Comparison of ENCODE assay signal across 17 cellular contexts in genomic region chr20:38979434-38979833, GRCh38. TPM values are rescaled to one million over a fixed set of nuclear protein-coding genes. Genes with fewer than 3 reads are reported as not detected.
A peak's percentile ranks its signal among the peaks of the same experiment; 100 is the strongest.
DNase-seq lines count a peak whose midpoint lies in the region; ATAC-seq and TF ChIP-seq lines count a peak whose summit lies in the region.
"Had no signal": no experiment of that assay in that cellular context is flagged by ENCODE, and none has a peak within 500 bp of the region (broad histone marks: within the 10 kb centered on the region; RNA-seq: fewer than 3 reads in every experiment).

No MANE protein-coding gene starts in this region.

- intact Hi-C loops in heart right ventricle (cut with DNase I) (no loop called here), esophagus muscularis mucosa (cut with DNase I) (no loop called here), esophagus squamous epithelium (cut with DNase I) (no loop called here), sigmoid colon (cut with DNase I) (no loop called here)

- H3K36me3 Mint-ChIP-seq in endodermal cell (ENCODE audit: low read depth): peaks cover 4% of the 10 kb centered on the region
- peaks cover 2% of the 10 kb centered on the region in 2 donors for H3K36me3 Mint-ChIP-seq in activated T-cell treated with anti-CD3 and anti-CD28 coated beads, Interleukin-2, amount 50 U/mL, for 72 hours (ENCODE audit: insufficient read depth in 2 of 2)

- H3K27me3 Mint-ChIP-seq in endodermal cell (ENCODE audit: insufficient read depth): no peaks in the 10 kb centered on the region
- no peaks in the 10 kb centered on the region for H3K27me3 Mint-ChIP-seq in activated T-cell treated with anti-CD3 and anti-CD28 coated beads, Interleukin-2, amount 50 U/mL, for 72 hours (ENCODE audit: low read depth)
- H3K27me3 Mint-ChIP-seq: CD4-positive, alpha-beta memory T cell had no signal

- H3K27ac ChIP-seq in heart right ventricle: peak overlapping the region in 8 of 10 donors; percentile 28 to 72 (median 44)
- H3K27ac ChIP-seq in right atrium auricular region: peak overlapping the region in 1 of 2 donors; percentile 58
- H3K27ac ChIP-seq in esophagus muscularis mucosa (replicated peaks in 1 of 4): peak overlapping the region; percentile 79 to 98 (median 85)
- peak overlapping the region in 3 of 4 donors; percentile 34 to 47 (median 42) for H3K27ac ChIP-seq in esophagus squamous epithelium
- H3K27ac ChIP-seq in sigmoid colon: peak overlapping the region in 3 of 4 donors; percentile 87 to 98 (median 96)
- no peak overlapping the region for H3K27ac ChIP-seq in endodermal cell (ENCODE audit: low read depth, low read length)

- no peak overlapping the region for H3K9ac ChIP-seq in endodermal cell (ENCODE audit: extremely low read depth, low read length, poor library complexity, severe bottlenecking)

- TF ChIP-seq CTCF in heart right ventricle (IDR thresholded peaks at IDR 0.05) (no peak), right atrium auricular region (IDR thresholded peaks at IDR 0.05) (no peak), esophagus muscularis mucosa (IDR thresholded peaks at IDR 0.05) (no peak), esophagus squamous epithelium (IDR thresholded peaks at IDR 0.05) (no peak), sigmoid colon (IDR thresholded peaks at IDR 0.05) (no peak), endodermal cell (conservative IDR thresholded peaks at IDR 0.05) (no peak)

- H3K9me3 ChIP-seq in heart right ventricle (no peaks in the 10 kb centered on the region), right atrium auricular region (no peaks in the 10 kb centered on the region), esophagus muscularis mucosa (no peaks in the 10 kb centered on the region), esophagus squamous epithelium (no peaks in the 10 kb centered on the region), sigmoid colon (no peaks in the 10 kb centered on the region), endodermal cell (ENCODE audit: control insufficient read depth, low read length) (no peaks in the 10 kb centered on the region)
- H3K9me3 ChIP-seq: HAP-1 had no signal

- ATAC-seq in heart right ventricle: peak in 5 of 8 donors; percentile 41 to 87 (median 72)
- no peak for ATAC-seq in GM18909 (IDR thresholded peaks at IDR 0.05; ENCODE audit: poor library complexity, unreplicated experiment)
- ATAC-seq in activated T-cell treated with anti-CD3 and anti-CD28 coated beads, Interleukin-2, amount 50 U/mL, for 72 hours (replicated peaks in 1 of 2): no peak

- H3K4me3 ChIP-seq in heart right ventricle (no peak overlapping the region), right atrium auricular region (no peak overlapping the region), esophagus muscularis mucosa (no peak overlapping the region), esophagus squamous epithelium (no peak overlapping the region), sigmoid colon (no peak overlapping the region), endodermal cell (ENCODE audit: low read length) (no peak overlapping the region)
- H3K4me3 ChIP-seq: HAP-1 had no signal

- H3K4me1 ChIP-seq in heart right ventricle (peaks cover 0 to 23% (median 6%) of the 10 kb centered on the region in 9 donors), right atrium auricular region (peaks cover 0 to 22% of the 10 kb centered on the region in 2 donors), esophagus muscularis mucosa (peaks cover 10 to 74% (median 49%) of the 10 kb centered on the region in 4 donors), esophagus squamous epithelium (peaks cover 0 to 26% (median 0%) of the 10 kb centered on the region in 3 donors), sigmoid colon (peaks cover 0 to 72% (median 14%) of the 10 kb centered on the region in 4 donors), endodermal cell (ENCODE audit: control insufficient read depth, insufficient read depth, low read length) (no peaks in the 10 kb centered on the region)

- no peak overlapping the region for H3K27ac Mint-ChIP-seq in endodermal cell
- no peak overlapping the region for H3K27ac Mint-ChIP-seq in activated T-cell treated with anti-CD3 and anti-CD28 coated beads, Interleukin-2, amount 50 U/mL, for 72 hours
- H3K27ac Mint-ChIP-seq: HFFc6 had no signal

- no peak for TF ChIP-seq POLR2A in esophagus muscularis mucosa (IDR thresholded peaks at IDR 0.05; ENCODE audit: low read depth)
- no peak for TF ChIP-seq POLR2A in esophagus squamous epithelium (IDR thresholded peaks at IDR 0.05)
- TF ChIP-seq POLR2A in sigmoid colon (IDR thresholded peaks at IDR 0.05): no peak

- H3K27me3 ChIP-seq in heart right ventricle (no peaks in the 10 kb centered on the region), right atrium auricular region (no peaks in the 10 kb centered on the region), esophagus muscularis mucosa (no peaks in the 10 kb centered on the region), esophagus squamous epithelium (no peaks in the 10 kb centered on the region), sigmoid colon (no peaks in the 10 kb centered on the region), endodermal cell (ENCODE audit: control insufficient read depth, insufficient read depth, low read length, poor library complexity, severe bottlenecking) (no peaks in the 10 kb centered on the region)

- 44 to 59% methylated on average over 2 of the region's 2 CpGs for WGBS in heart right ventricle, 2 donors
- 64% methylated on average over 2 of the region's 2 CpGs for WGBS in esophagus muscularis mucosa
- WGBS in esophagus squamous epithelium, 2 donors: 78 to 85% methylated on average over 2 of the region's 2 CpGs
- WGBS in sigmoid colon, 2 donors: 96% methylated on average over 2 of the region's 2 CpGs
- WGBS in endodermal cell (ENCODE audit: insufficient coverage in 1 of 2, insufficient read length in 1 of 2), 2 experiments: 93% methylated on average over 2 of the region's 2 CpGs; no CpG with 5 or more reads in 1 of the 2 experiments

- peaks cover 5% of the 10 kb centered on the region for H3K4me1 Mint-ChIP-seq in endodermal cell
- H3K4me1 Mint-ChIP-seq in activated T-cell treated with anti-CD3 and anti-CD28 coated beads, Interleukin-2, amount 50 U/mL, for 72 hours (ENCODE audit: low read depth): peaks cover 8% of the 10 kb centered on the region

- H3K4me3 Mint-ChIP-seq in endodermal cell: no peak overlapping the region
- no peak overlapping the region for H3K4me3 Mint-ChIP-seq in activated T-cell treated with anti-CD3 and anti-CD28 coated beads, Interleukin-2, amount 50 U/mL, for 72 hours
- H3K4me3 Mint-ChIP-seq: CD4-positive, alpha-beta memory T cell; HFFc6 had no signal

- DNase-seq in heart right ventricle (no peak), right atrium auricular region (ENCODE audit: low spot score) (no peak), esophagus muscularis mucosa (ENCODE audit: extremely low spot score) (no peak), esophagus squamous epithelium (lab: John Stamatoyannopoulos, UW) (no peak), sigmoid colon (no peak), endodermal cell (no peak)
- DNase-seq in activated T-cell treated with anti-CD3 and anti-CD28 coated beads, Interleukin-2, amount 50 U/mL, for 72 hours: no peak
- DNase-seq: C1 segment of cervical spinal cord; Calu3; CD4-positive, alpha-beta memory T cell; COR-L47; DMS53; GF-D8; GOT3; HFFc6 had no signal

- no peaks in the 10 kb centered on the region for H3K9me3 Mint-ChIP-seq in endodermal cell
- no peaks in the 10 kb centered on the region for H3K9me3 Mint-ChIP-seq in activated T-cell treated with anti-CD3 and anti-CD28 coated beads, Interleukin-2, amount 50 U/mL, for 72 hours
- H3K9me3 Mint-ChIP-seq: HFFc6 had no signal

- peaks cover 0 to 66% (median 3%) of the 10 kb centered on the region in 9 donors for H3K36me3 ChIP-seq in heart right ventricle
- H3K36me3 ChIP-seq in right atrium auricular region: peaks cover 9% of the 10 kb centered on the region
- H3K36me3 ChIP-seq in esophagus muscularis mucosa: peaks cover 0 to 11% (median 0%) of the 10 kb centered on the region in 4 donors
- peaks cover 0 to 33% (median 0%) of the 10 kb centered on the region in 3 donors for H3K36me3 ChIP-seq in esophagus squamous epithelium
- H3K36me3 ChIP-seq in sigmoid colon: no peaks in the 10 kb centered on the region
- H3K36me3 ChIP-seq in endodermal cell (ENCODE audit: control insufficient read depth, insufficient read depth, low read length): peaks cover 34% of the 10 kb centered on the region

- TF ChIP-seq EP300 in esophagus muscularis mucosa (IDR thresholded peaks at IDR 0.05): no peak
- TF ChIP-seq EP300 in sigmoid colon (IDR thresholded peaks at IDR 0.05): no peak

RNA-seq across cellular contexts. Expression of gene DHX35, which starts 17.3 kb away (rescaled TPM):
- total RNA-seq in heart right ventricle (10 to 100 TPM in 7 of 10 donors, 1 to 10 TPM in 3; 8.8 to 14.3 (median 10.6) TPM), right atrium auricular region (10 to 100 TPM; 15.2 to 41.0 TPM), esophagus muscularis mucosa (10 to 100 TPM; 19.7 to 31.7 (median 24.5) TPM), esophagus squamous epithelium (10 to 100 TPM in 2 of 4 donors, 1 to 10 TPM in 2; 4.4 to 14.7 (median 10.8) TPM), sigmoid colon (10 to 100 TPM; 16.1 to 33.2 (median 18.3) TPM), endodermal cell (10 to 100 TPM; 12.2 to 16.1 TPM)
- polyA plus RNA-seq in heart right ventricle (1 to 10 TPM; 5.1 to 9.4 TPM), sigmoid colon (10 to 100 TPM in 2 of 3 donors, 1 to 10 TPM in 1; 8.8 to 12.0 (median 10.3) TPM)
- polyA plus RNA-seq in endodermal cell (2013, experiment 1 of 2): 18.9 TPM
- polyA plus RNA-seq in endodermal cell (2013, experiment 2 of 2): 16.1 TPM
- 10 to 100 TPM in 1 of 2 donors, 1 to 10 TPM in 1; 9.4 to 14.2 TPM for total RNA-seq in activated T-cell treated with anti-CD3 and anti-CD28 coated beads, Interleukin-2, amount 50 U/mL, for 72 hours

RNA-seq across cellular contexts. Expression of gene FAM83D, which starts 53.2 kb away (rescaled TPM):
- total RNA-seq in heart right ventricle: 1 to 10 TPM in 1 of 10 donors, under 1 TPM in 9; 0.12 to 2.8 (median 0.46) TPM
- polyA plus RNA-seq in heart right ventricle: under 1 TPM; 0.15 to 0.67 TPM
- 1 to 10 TPM; 1.1 to 2.2 TPM for total RNA-seq in right atrium auricular region
- total RNA-seq in esophagus muscularis mucosa: 100 to 1,000 TPM in 3 of 4 donors, 10 to 100 TPM in 1; 93.9 to 311 (median 211) TPM
- 100 to 1,000 TPM in 1 of 4 donors, 10 to 100 TPM in 3; 53.8 to 105 (median 81.9) TPM for total RNA-seq in esophagus squamous epithelium
- total RNA-seq in sigmoid colon: 100 to 1,000 TPM in 1 of 4 donors, 10 to 100 TPM in 3; 14.3 to 291 (median 57.8) TPM
- 10 to 100 TPM in 1 of 3 donors, 1 to 10 TPM in 2; 1.2 to 14.9 (median 4.9) TPM for polyA plus RNA-seq in sigmoid colon
- total RNA-seq in endodermal cell: 10 to 100 TPM; 34.8 to 39.9 TPM
- 40.6 TPM for polyA plus RNA-seq in endodermal cell (2013, experiment 1 of 2)
- 37.0 TPM for polyA plus RNA-seq in endodermal cell (2013, experiment 2 of 2)
- total RNA-seq in activated T-cell treated with anti-CD3 and anti-CD28 coated beads, Interleukin-2, amount 50 U/mL, for 72 hours: 10 to 100 TPM; 10.4 to 10.5 TPM

Comparison
In these comparisons a context has a peak if more than half of its experiments do, and no peak if none do; other contexts are left out.
1. ATAC-seq: peak in heart right ventricle (5 of 8); none in GM18909 (single experiment) and activated T-cell treated with anti-CD3 and anti-CD28 coated beads, Interleukin-2, amount 50 U/mL, for 72 hours (0 of 2).